ENCODE assay signal across 1 cellular context in the genomic region with DNA sequence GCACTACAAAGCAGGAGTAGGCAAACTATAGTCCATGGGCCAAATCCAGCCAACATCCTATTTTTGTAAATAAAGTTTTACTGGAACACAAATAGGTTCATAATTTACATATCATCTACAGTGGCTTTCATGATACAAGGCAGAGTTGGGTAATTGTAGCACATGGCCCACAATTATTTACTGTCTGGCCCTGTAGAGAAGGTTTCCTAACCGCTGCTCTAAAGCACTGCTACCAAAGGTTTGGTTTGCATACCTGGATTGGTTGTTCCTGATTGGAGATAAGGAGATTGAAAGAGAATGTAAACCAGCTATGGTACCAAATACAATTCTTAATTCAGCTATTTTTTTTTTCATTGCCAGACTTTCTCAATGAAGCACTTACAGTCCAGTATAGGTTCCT.
TF ChIP-seq lines count a peak whose summit lies in the region.

No MANE protein-coding gene starts in this region.

TF ChIP-seq in HepG2, 621 proteins besides CTCF, POLR2A, EP300 and RAD21 (continued from another document):
- TF ChIP-seq, protein P1, sequence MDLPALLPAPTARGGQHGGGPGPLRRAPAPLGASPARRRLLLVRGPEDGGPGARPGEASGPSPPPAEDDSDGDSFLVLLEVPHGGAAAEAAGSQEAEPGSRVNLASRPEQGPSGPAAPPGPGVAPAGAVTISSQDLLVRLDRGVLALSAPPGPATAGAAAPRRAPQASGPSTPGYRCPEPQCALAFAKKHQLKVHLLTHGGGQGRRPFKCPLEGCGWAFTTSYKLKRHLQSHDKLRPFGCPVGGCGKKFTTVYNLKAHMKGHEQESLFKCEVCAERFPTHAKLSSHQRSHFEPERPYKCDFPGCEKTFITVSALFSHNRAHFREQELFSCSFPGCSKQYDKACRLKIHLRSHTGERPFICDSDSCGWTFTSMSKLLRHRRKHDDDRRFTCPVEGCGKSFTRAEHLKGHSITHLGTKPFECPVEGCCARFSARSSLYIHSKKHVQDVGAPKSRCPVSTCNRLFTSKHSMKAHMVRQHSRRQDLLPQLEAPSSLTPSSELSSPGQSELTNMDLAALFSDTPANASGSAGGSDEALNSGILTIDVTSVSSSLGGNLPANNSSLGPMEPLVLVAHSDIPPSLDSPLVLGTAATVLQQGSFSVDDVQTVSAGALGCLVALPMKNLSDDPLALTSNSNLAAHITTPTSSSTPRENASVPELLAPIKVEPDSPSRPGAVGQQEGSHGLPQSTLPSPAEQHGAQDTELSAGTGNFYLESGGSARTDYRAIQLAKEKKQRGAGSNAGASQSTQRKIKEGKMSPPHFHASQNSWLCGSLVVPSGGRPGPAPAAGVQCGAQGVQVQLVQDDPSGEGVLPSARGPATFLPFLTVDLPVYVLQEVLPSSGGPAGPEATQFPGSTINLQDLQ (CRISPR knock-in tag; IDR thresholded peaks at IDR 0.05) = no peak
- TF ChIP-seq KDM1A (CRISPR knock-in tag; IDR thresholded peaks at IDR 0.05) (no peak), ZMAT3 (CRISPR knock-in tag; conservative IDR thresholded peaks at IDR 0.05) (no peak)
- TF ChIP-seq, protein P2, sequence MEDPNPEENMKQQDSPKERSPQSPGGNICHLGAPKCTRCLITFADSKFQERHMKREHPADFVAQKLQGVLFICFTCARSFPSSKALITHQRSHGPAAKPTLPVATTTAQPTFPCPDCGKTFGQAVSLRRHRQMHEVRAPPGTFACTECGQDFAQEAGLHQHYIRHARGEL (CRISPR knock-in tag; IDR thresholded peaks at IDR 0.05) = no peak
TF ChIP-seq in HepG2: peak in this region for 0.
